In genomic region chr3:52715714-52716305, GRCh38 we compare ENCODE assay signal across 18 cellular contexts. TPM values are rescaled to one million over a fixed set of nuclear protein-coding genes. Genes with fewer than 3 reads are reported as not detected.
DNase-seq lines count a peak whose midpoint lies in the region; FAIRE-seq and TF ChIP-seq lines count a peak whose summit lies in the region.
"Had no signal": no experiment of that assay in that cellular context is flagged by ENCODE, and none has a peak within 500 bp of the region (broad histone marks: within the 10 kb centered on the region; RNA-seq: fewer than 3 reads in every experiment).

No MANE protein-coding gene starts in this region.

- peaks cover 22 to 44% of the 10 kb centered on the region in 2 donors for H3K36me3 Mint-ChIP-seq in CD14-positive monocyte
- H3K36me3 Mint-ChIP-seq in dendritic cell treated with granulocyte-macrophage colony-stimulating factor and Interleukin-4, amounts not matched to agents 40 ng/mL and 50 ng/mL, for 4 days (ENCODE audit: low read depth): peaks cover 32% of the 10 kb centered on the region

- no peak for FAIRE-seq in D721Med (lab: Jason Lieb, UNC)

- no peak overlapping the region for H3K4me3 ChIP-seq in MG63
- H3K4me3 ChIP-seq: GM23248, PC-9, SJSA1 had no signal

- H3K9me3 Mint-ChIP-seq in CD14-positive monocyte: peaks cover 0 to 2% (median 0%) of the 10 kb centered on the region in 7 donors
- H3K9me3 Mint-ChIP-seq in dendritic cell treated with granulocyte-macrophage colony-stimulating factor and Interleukin-4, amounts not matched to agents 40 ng/mL and 50 ng/mL, for 4 days: peaks cover 8% of the 10 kb centered on the region

- intact Hi-C loops in CD14-positive monocyte (cut with micrococcal nuclease): no loop called here
- intact Hi-C loops in dendritic cell treated with granulocyte-macrophage colony-stimulating factor and Interleukin-4, amounts not matched to agents 40 ng/mL and 50 ng/mL, for 4 days (cut with micrococcal nuclease): no loop called here
- intact Hi-C loops in posterior vena cava (cut with DNase I): no loop called here

- no peaks in the 10 kb centered on the region for H3K27me3 Mint-ChIP-seq in CD14-positive monocyte (ENCODE audit: low read depth in 3 of 3)
- no peaks in the 10 kb centered on the region for H3K27me3 Mint-ChIP-seq in dendritic cell treated with granulocyte-macrophage colony-stimulating factor and Interleukin-4, amounts not matched to agents 40 ng/mL and 50 ng/mL, for 4 days
- H3K27me3 Mint-ChIP-seq: CD4-positive, alpha-beta memory T cell had no signal

- H3K36me3 ChIP-seq in MG63: 0 out of 2 replicates have a peak, but pooled peaks cover 2% of the 10 kb centered on the region

- H3K4me1 Mint-ChIP-seq in CD14-positive monocyte: peaks cover 36% of the 10 kb centered on the region
- peaks cover 31% of the 10 kb centered on the region for H3K4me1 Mint-ChIP-seq in dendritic cell treated with granulocyte-macrophage colony-stimulating factor and Interleukin-4, amounts not matched to agents 40 ng/mL and 50 ng/mL, for 4 days (ENCODE audit: low read depth)

- no peaks in the 10 kb centered on the region for H3K27me3 ChIP-seq in MG63
- H3K27me3 ChIP-seq: SJSA1 had no signal

- no peak overlapping the region for H3K4me3 Mint-ChIP-seq in CD14-positive monocyte
- no peak overlapping the region for H3K4me3 Mint-ChIP-seq in dendritic cell treated with granulocyte-macrophage colony-stimulating factor and Interleukin-4, amounts not matched to agents 40 ng/mL and 50 ng/mL, for 4 days
- H3K4me3 Mint-ChIP-seq: CD4-positive, alpha-beta memory T cell had no signal

- DNase-seq in CD14-positive monocyte (ENCODE audit: low spot score) (no peak), Kasumi-1 (lab: John Stamatoyannopoulos, UW) (peak; percentile 39 to 43), posterior vena cava (ENCODE audit: low spot score) (peak; percentile 64), D721Med (ENCODE audit: insufficient read length, low spot score) (no peak), MG63 (no peak)
- no peak for DNase-seq in activated CD4-positive, CD25-positive, alpha-beta regulatory T cell (lab: John Stamatoyannopoulos, UW)
- DNase-seq: CD4-positive, alpha-beta memory T cell; DMS79 treated with DMSO at 0.1 percent for 48 hours; GM23248; MM.1S; NCI-H146; NCI-H2081 treated with DMSO at 0.1 percent for 48 hours; NCI-H510A; NCI-H774; PC-9; SW 1271 had no signal

- no peaks in the 10 kb centered on the region for H3K9me3 ChIP-seq in MG63
- H3K9me3 ChIP-seq: SJSA1 had no signal

- peak overlapping the region; percentile 31 to 81 (median 67) for H3K27ac Mint-ChIP-seq in CD14-positive monocyte
- peak overlapping the region; percentile 53 for H3K27ac Mint-ChIP-seq in dendritic cell treated with granulocyte-macrophage colony-stimulating factor and Interleukin-4, amounts not matched to agents 40 ng/mL and 50 ng/mL, for 4 days

- TF ChIP-seq CTCF in CD14-positive monocyte (IDR thresholded peaks at IDR 0.05): no peak
- TF ChIP-seq CTCF in D721Med (IDR thresholded peaks at IDR 0.05; ENCODE audit: insufficient read depth, missing control alignments): no peak

RNA-seq across cellular contexts. Expression of gene SPCS1, which starts 9.9 kb away (rescaled TPM):
- 100 to 1,000 TPM; 228 to 242 TPM for polyA plus RNA-seq in CD14-positive monocyte
- total RNA-seq in posterior vena cava: 10 to 100 TPM; 63.9 to 70.2 TPM
- 63.1 and 72.5 TPM in 2 replicates for total RNA-seq in MG63 (2014; rRNA removed; shearing (Covaris generic); ENCODE audit: low replicate concordance)

RNA-seq across cellular contexts. Expression of gene GLT8D1, which starts 10.2 kb away (rescaled TPM):
- polyA plus RNA-seq in CD14-positive monocyte: 10 to 100 TPM; 34.8 TPM
- total RNA-seq in posterior vena cava: 10 to 100 TPM; 33.5 to 55.9 TPM
- total RNA-seq in MG63 (2014; rRNA removed; shearing (Covaris generic); ENCODE audit: low replicate concordance): 43.1 and 56.1 TPM in 2 replicates

RNA-seq across cellular contexts. Expression of gene GNL3, which starts 30.0 kb away (rescaled TPM):
- 10 to 100 TPM; 13.4 to 16.7 TPM for polyA plus RNA-seq in CD14-positive monocyte
- 10 to 100 TPM; 46.1 to 50.5 TPM for total RNA-seq in posterior vena cava
- total RNA-seq in MG63 (2014; rRNA removed; shearing (Covaris generic); ENCODE audit: low replicate concordance): 127 and 226 TPM in 2 replicates

RNA-seq across cellular contexts. Expression of gene PBRM1, which starts 30.1 kb away (rescaled TPM):
- 10 to 100 TPM; 38.0 to 72.9 TPM for polyA plus RNA-seq in CD14-positive monocyte
- 10 to 100 TPM; 63.8 to 78.1 TPM for total RNA-seq in posterior vena cava
- 16.2 and 21.3 TPM in 2 replicates for total RNA-seq in MG63 (2014; rRNA removed; shearing (Covaris generic); ENCODE audit: low replicate concordance)

RNA-seq across cellular contexts. Expression of gene NEK4, which starts 54.9 kb away (rescaled TPM):
- 10 to 100 TPM; 13.7 to 17.4 TPM for polyA plus RNA-seq in CD14-positive monocyte
- 10 to 100 TPM; 17.3 to 21.5 TPM for total RNA-seq in posterior vena cava
- total RNA-seq in MG63 (2014; rRNA removed; shearing (Covaris generic); ENCODE audit: low replicate concordance): 13.5 and 14.6 TPM in 2 replicates

Comparison
In these comparisons a context has a peak if more than half of its experiments do, and no peak if none do; other contexts are left out.
1. DNase-seq: peak in Kasumi-1 (2 of 2) and posterior vena cava (single experiment); none in CD14-positive monocyte (single experiment), D721Med (single experiment), MG63 (single experiment) and activated CD4-positive, CD25-positive, alpha-beta regulatory T cell (0 of 4).